ENCODE assay signal across 1 cellular context in the genomic region with DNA sequence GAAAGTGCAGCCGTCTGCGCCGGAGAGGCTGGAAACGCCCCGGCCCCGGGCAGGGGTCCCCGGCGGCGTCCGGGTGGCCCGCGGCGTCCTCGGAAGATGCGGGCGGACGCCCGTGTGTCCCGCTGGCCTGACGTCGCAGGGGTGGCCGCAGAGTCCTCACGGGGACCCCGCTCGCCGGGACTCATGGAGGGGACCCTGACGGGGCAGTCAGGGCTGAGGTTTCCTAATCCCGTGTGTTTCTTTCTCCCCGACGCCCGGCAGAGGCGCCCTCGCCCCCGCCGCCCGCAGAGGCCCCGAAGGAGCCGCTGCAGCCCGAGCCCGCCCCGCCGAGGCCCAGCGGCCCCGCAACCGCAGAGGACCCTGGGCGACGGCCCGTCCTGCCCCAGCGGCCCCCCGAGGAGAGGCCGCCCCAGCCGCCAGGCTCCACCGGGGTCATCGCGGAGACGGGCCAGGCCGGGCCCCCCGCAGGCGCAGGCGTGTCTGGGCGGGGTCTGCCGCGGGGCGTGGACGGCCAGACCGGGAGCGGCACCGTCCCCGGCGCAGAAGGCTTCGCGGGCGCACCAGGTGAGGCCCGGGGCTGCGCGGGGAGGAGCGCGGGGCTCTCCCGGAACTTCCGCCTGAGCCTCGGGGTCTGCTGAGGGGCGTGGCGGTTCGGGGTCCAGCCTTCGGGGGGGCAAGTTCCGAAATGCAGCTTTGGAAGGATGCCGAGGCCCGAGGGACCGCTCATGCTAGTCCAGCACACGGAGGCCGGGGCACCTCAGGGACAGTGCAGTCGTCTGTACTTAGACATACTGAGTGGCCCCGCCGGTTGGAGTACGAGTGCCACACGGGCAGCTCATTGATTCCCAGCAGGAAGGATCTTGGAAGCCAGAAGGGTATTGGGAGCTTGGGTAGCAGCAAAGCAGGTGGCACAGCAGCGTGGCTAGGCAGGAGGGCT.
TF ChIP-seq lines count a peak whose summit lies in the region.

No MANE protein-coding gene starts in this region.

TF ChIP-seq in Ishikawa, 13 proteins besides CTCF, POLR2A, EP300 and RAD21:
- TF ChIP-seq, protein P1, sequence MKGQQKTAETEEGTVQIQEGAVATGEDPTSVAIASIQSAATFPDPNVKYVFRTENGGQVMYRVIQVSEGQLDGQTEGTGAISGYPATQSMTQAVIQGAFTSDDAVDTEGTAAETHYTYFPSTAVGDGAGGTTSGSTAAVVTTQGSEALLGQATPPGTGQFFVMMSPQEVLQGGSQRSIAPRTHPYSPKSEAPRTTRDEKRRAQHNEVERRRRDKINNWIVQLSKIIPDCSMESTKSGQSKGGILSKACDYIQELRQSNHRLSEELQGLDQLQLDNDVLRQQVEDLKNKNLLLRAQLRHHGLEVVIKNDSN (IDR thresholded peaks at IDR 0.05): no peak
- TF ChIP-seq, protein P2, sequence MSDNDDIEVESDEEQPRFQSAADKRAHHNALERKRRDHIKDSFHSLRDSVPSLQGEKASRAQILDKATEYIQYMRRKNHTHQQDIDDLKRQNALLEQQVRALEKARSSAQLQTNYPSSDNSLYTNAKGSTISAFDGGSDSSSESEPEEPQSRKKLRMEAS (IDR thresholded peaks at IDR 0.05): peak; percentile 49; the same call in 1 of the 2 replicates
- TF ChIP-seq CREB1 (IDR thresholded peaks at IDR 0.05; ENCODE audit: low read depth) (no peak), TEAD4 (IDR thresholded peaks at IDR 0.05) (no peak), YY1 (IDR thresholded peaks at IDR 0.05; ENCODE audit: low read depth) (no peak), NFIC (IDR thresholded peaks at IDR 0.05) (no peak), ZBTB7A (IDR thresholded peaks at IDR 0.05; ENCODE audit: low read depth) (peak; percentile 52; the same call in 1 of the 2 replicates), CEBPB (IDR thresholded peaks at IDR 0.05) (no peak)
